In the genomic region with DNA sequence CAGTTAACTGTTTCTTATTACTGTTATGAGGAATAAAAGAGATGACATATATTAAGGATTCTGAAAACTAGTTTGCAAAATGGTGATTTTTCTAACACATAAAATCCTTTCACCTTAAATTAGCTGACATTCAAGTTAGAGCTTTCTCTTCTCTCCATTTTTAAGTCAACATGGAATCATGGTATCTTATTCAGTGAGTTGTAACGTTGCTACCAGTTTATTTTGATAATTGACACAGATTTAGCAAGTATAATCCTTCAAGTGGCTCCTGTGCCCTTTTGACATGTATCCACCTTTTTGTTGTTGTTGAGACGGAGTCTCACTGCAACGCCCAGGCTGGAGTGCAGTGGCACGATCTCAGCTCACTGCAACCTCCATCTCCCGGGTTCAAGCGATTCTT, we compare ENCODE assay signal across 28 cellular contexts. TPM values are rescaled to one million over a fixed set of nuclear protein-coding genes. Genes with fewer than 3 reads are reported as not detected.
DNase-seq lines count a peak whose midpoint lies in the region; ATAC-seq and TF ChIP-seq lines count a peak whose summit lies in the region.
"Had no signal": no experiment of that assay in that cellular context is flagged by ENCODE, and none has a peak within 500 bp of the region (broad histone marks: within the 10 kb centered on the region; RNA-seq: fewer than 3 reads in every experiment).

No MANE protein-coding gene starts in this region.

- in situ Hi-C loops in mammary epithelial cell (cut with MboI; ENCODE audit: low sequenced_read_pairs in 2 of 2): no loop called here

- H3K4me3 Mint-ChIP-seq in MCF 10A (ENCODE audit: unreplicated experiment): no peak overlapping the region
- H3K4me3 Mint-ChIP-seq: activated CD4-positive, alpha-beta memory T cell treated with anti-CD3 and anti-CD28 coated beads, Interleukin-2, amount 10 ng/mL, durations not matched to agents 7 days and 5 days; activated naive CD4-positive, alpha-beta T cell treated with anti-CD3 and anti-CD28 coated beads, Interleukin-2, amount 50 U/mL, for 24 hours; CD4-positive, CD25-positive, alpha-beta regulatory T cell; naive thymus-derived CD4-positive, alpha-beta T cell; stimulated activated effector memory CD8-positive, alpha-beta T cell treated with anti-CD3 and anti-CD28 coated beads, Interleukin-12 subunit alpha, Interleukin-12 subunit beta, amount 100 ng/mL, for 72 hours had no signal

- no peak overlapping the region for H3K4me2 ChIP-seq in mammary epithelial cell (ENCODE audit: insufficient read depth, low read depth, low read length)
- H3K4me2 ChIP-seq: A549, KMS-11 had no signal

- dilution Hi-C loops in mammary epithelial cell (cut with HindIII; ENCODE audit: low sequenced_read_pairs): no loop called here

- CTCF ChIA-PET in MCF 10A (lab: Yijun Ruan, JAX) (interaction anchor here (0.5 to 1.5 kb wide), 6 partner anchors 18 to 1726 kb away, joined by 3 to 6 read pairs (median 4); no protein-coding TSS in a partner anchor), mammary epithelial cell (lab: Charles Lee; ENCODE audit: low non-redundant PET) (no interaction called here)

- 99% methylated on average over 6 of the region's 6 CpGs for WGBS in mammary epithelial cell (ENCODE audit: low coverage, missing lambda C conversion rate)
- WGBS in esophagus squamous epithelium, 2 donors: 79 to 81% methylated on average over 6 of the region's 6 CpGs
- WGBS in stomach, 5 donors: 82 to 93% (median 92%) methylated on average over 6 of the region's 6 CpGs

- peaks cover 89% of the 10 kb centered on the region for H3K36me3 Mint-ChIP-seq in MCF 10A (ENCODE audit: insufficient read depth, unreplicated experiment)

- ATAC-seq in RWPE2 (ENCODE audit: low read depth): no peak
- no peak for ATAC-seq in GM18907 (IDR thresholded peaks at IDR 0.05; ENCODE audit: unreplicated experiment)
- ATAC-seq in GM21825 (IDR thresholded peaks at IDR 0.05; ENCODE audit: unreplicated experiment): no peak
- ATAC-seq in HG03565 (IDR thresholded peaks at IDR 0.05; ENCODE audit: unreplicated experiment): no peak
- ATAC-seq: A549; naive thymus-derived CD4-positive, alpha-beta T cell; stimulated activated effector memory CD8-positive, alpha-beta T cell treated with anti-CD3 and anti-CD28 coated beads, Interleukin-12 subunit alpha, Interleukin-12 subunit beta, amount 100 ng/mL, for 72 hours had no signal

- H3K27me3 Mint-ChIP-seq in MCF 10A (ENCODE audit: insufficient read depth, unreplicated experiment): no peaks in the 10 kb centered on the region
- H3K27me3 Mint-ChIP-seq: activated naive CD4-positive, alpha-beta T cell treated with anti-CD3 and anti-CD28 coated beads, Interleukin-2, amount 50 U/mL, for 24 hours; CD4-positive, CD25-positive, alpha-beta regulatory T cell; naive thymus-derived CD4-positive, alpha-beta T cell had no signal

- H3K9me3 Mint-ChIP-seq in MCF 10A (ENCODE audit: unreplicated experiment): no peaks in the 10 kb centered on the region
- H3K9me3 Mint-ChIP-seq: activated CD4-positive, alpha-beta memory T cell treated with anti-CD3 and anti-CD28 coated beads, Interleukin-2, amount 10 ng/mL, durations not matched to agents 7 days and 5 days; activated naive CD4-positive, alpha-beta T cell treated with anti-CD3 and anti-CD28 coated beads, Interleukin-2, amount 50 U/mL, for 24 hours; naive thymus-derived CD4-positive, alpha-beta T cell; stimulated activated effector memory CD8-positive, alpha-beta T cell treated with anti-CD3 and anti-CD28 coated beads, Interleukin-12 subunit alpha, Interleukin-12 subunit beta, amount 100 ng/mL, for 72 hours had no signal

- H3K27ac ChIP-seq in mammary epithelial cell (ENCODE audit: insufficient read depth, low read depth, low read length) (no peak overlapping the region), RWPE2 (ENCODE audit: poor library complexity, severe bottlenecking) (peak overlapping the region; percentile 14), esophagus squamous epithelium (peak overlapping the region; percentile 4 to 87 (median 29)), stomach (peak overlapping the region in 3 of 5 donors; percentile 11 to 52 (median 14))
- H3K27ac ChIP-seq: A549, brain microvascular endothelial cell, KMS-11, neutrophil, suprapubic skin had no signal

- H4K20me1 ChIP-seq in mammary epithelial cell (ENCODE audit: insufficient read depth, low read length): no peaks in the 10 kb centered on the region

- peaks cover 10% of the 10 kb centered on the region for H3K79me2 ChIP-seq in mammary epithelial cell (ENCODE audit: insufficient read depth, low read length)

- DNase-seq in MCF 10A (ENCODE audit: unreplicated experiment): no peak
- no peak for DNase-seq in mammary epithelial cell
- DNase-seq in RWPE2 (ENCODE audit: low spot score): no peak
- DNase-seq in esophagus squamous epithelium (lab: John Stamatoyannopoulos, UW): no peak
- DNase-seq in stomach: no peak
- DNase-seq: activated CD4-positive, alpha-beta memory T cell treated with anti-CD3 and anti-CD28 coated beads, Interleukin-2, amount 10 ng/mL, durations not matched to agents 7 days and 5 days; activated CD4-positive, CD25-positive, alpha-beta regulatory T cell treated with anti-CD3 and anti-CD28 coated beads, Interleukin-2, amount 50 U/mL, for 72 hours; amniotic stem cell; brain microvascular endothelial cell; Calu3; CD4-positive, CD25-positive, alpha-beta regulatory T cell; GF-D8; kidney; midbrain; naive thymus-derived CD4-positive, alpha-beta T cell; NCI-H524 treated with DMSO at 0.1 percent for 48 hours; SHP77 treated with DMSO at 0.1 percent for 48 hours; stimulated activated CD4-positive, alpha-beta T cell treated with anti-CD3 and anti-CD28 coated beads, Interleukin-15, amount 100 ng/mL, for 24 hours; T-helper 2 cell had no signal

- H3K4me3 ChIP-seq in mammary epithelial cell (replicated peaks in 1 of 3; ENCODE audit: insufficient read depth in 1 of 3, low read depth in 2 of 3, low read length in 3 of 3) (no peak overlapping the region), RWPE2 (ENCODE audit: severe bottlenecking) (no peak overlapping the region), esophagus squamous epithelium (no peak overlapping the region), stomach (no peak overlapping the region)
- H3K4me3 ChIP-seq: A549, suprapubic skin had no signal

- POLR2A ChIA-PET in MCF 10A (lab: Yijun Ruan, JAX): interaction anchor here (1.0 to 16.0 kb wide), 10 partner anchors 10 to 69 kb away, joined by 3 to 191 read pairs (median 10); a partner anchor contains a TSS

- peak overlapping the region; percentile 59 for H3K27ac Mint-ChIP-seq in MCF 10A (ENCODE audit: low read depth, unreplicated experiment)
- H3K27ac Mint-ChIP-seq: activated CD4-positive, alpha-beta memory T cell treated with anti-CD3 and anti-CD28 coated beads, Interleukin-2, amount 10 ng/mL, durations not matched to agents 7 days and 5 days; stimulated activated effector memory CD8-positive, alpha-beta T cell treated with anti-CD3 and anti-CD28 coated beads, Interleukin-12 subunit alpha, Interleukin-12 subunit beta, amount 100 ng/mL, for 72 hours had no signal

- H2AFZ ChIP-seq in mammary epithelial cell (ENCODE audit: low read depth, low read length): no peak overlapping the region

- peaks cover 9% of the 10 kb centered on the region for H3K36me3 ChIP-seq in mammary epithelial cell (ENCODE audit: insufficient read depth, low read length)
- H3K36me3 ChIP-seq in RWPE2 (ENCODE audit: low read depth): peaks cover 43% of the 10 kb centered on the region
- H3K36me3 ChIP-seq in esophagus squamous epithelium: peaks cover 0 to 47% (median 0%) of the 10 kb centered on the region in 3 donors
- H3K36me3 ChIP-seq in stomach: peaks cover 5 to 49% (median 36%) of the 10 kb centered on the region in 4 donors

- H3K4me1 ChIP-seq in mammary epithelial cell (ENCODE audit: insufficient read depth, low read length) (peaks cover 30% of the 10 kb centered on the region), RWPE2 (ENCODE audit: insufficient read depth, poor library complexity, severe bottlenecking) (peaks cover 20% of the 10 kb centered on the region), esophagus squamous epithelium (peaks cover 6 to 90% (median 32%) of the 10 kb centered on the region in 3 donors), stomach (peaks cover 9 to 50% (median 22%) of the 10 kb centered on the region in 4 donors)

- TF ChIP-seq POLR2A in esophagus squamous epithelium (IDR thresholded peaks at IDR 0.05) (no peak), stomach (IDR thresholded peaks at IDR 0.05) (no peak)

- intact Hi-C loops in MCF 10A (cut with micrococcal nuclease) (no loop called here), mammary epithelial cell (cut with micrococcal nuclease) (no loop called here), esophagus squamous epithelium (cut with DNase I) (no loop called here), stomach (cut with DNase I; ENCODE audit: low total_unique reads) (loop anchor here (10.0 kb wide), 1 partner anchor 52 kb away; no protein-coding TSS in a partner anchor)

- BruUV-seq in MCF 10A (replicated peaks; lab: Mats Ljungman, UMichigan) (no TSS peak), mammary epithelial cell (replicated peaks; lab: Mats Ljungman, UMichigan) (no TSS peak)

- no peaks in the 10 kb centered on the region for H3K27me3 ChIP-seq in mammary epithelial cell (ENCODE audit: insufficient read depth, low read length)
- no peaks in the 10 kb centered on the region for H3K27me3 ChIP-seq in RWPE2 (ENCODE audit: insufficient read depth, poor library complexity, severe bottlenecking)
- H3K27me3 ChIP-seq in esophagus squamous epithelium: no peaks in the 10 kb centered on the region
- H3K27me3 ChIP-seq in stomach: no peaks in the 10 kb centered on the region
- H3K27me3 ChIP-seq: brain microvascular endothelial cell, suprapubic skin had no signal

- TF ChIP-seq CTCF in MCF 10A (IDR thresholded peaks at IDR 0.05; ENCODE audit: unreplicated experiment) (no peak), mammary epithelial cell (conservative IDR thresholded peaks at IDR 0.05 in 1 of 2, IDR thresholded peaks at IDR 0.05 in 1 of 2; ENCODE audit: extremely low read depth in 1 of 2, insufficient read depth in 1 of 2, low read depth in 1 of 2, low read length in 2 of 2) (no peak), RWPE2 (IDR thresholded peaks at IDR 0.05; ENCODE audit: poor library complexity, severe bottlenecking) (no peak), esophagus squamous epithelium (IDR thresholded peaks at IDR 0.05) (no peak), stomach (IDR thresholded peaks at IDR 0.05) (no peak)

- H3K9me3 ChIP-seq in mammary epithelial cell (replicated peaks; ENCODE audit: insufficient read depth, low read length) (no peaks in the 10 kb centered on the region), RWPE2 (ENCODE audit: severe bottlenecking) (no peaks in the 10 kb centered on the region), esophagus squamous epithelium (no peaks in the 10 kb centered on the region), stomach (no peaks in the 10 kb centered on the region)
- H3K9me3 ChIP-seq: A549, neutrophil, suprapubic skin had no signal

- TF ChIP-seq EP300 in stomach (IDR thresholded peaks at IDR 0.05): no peak

- H3K9ac ChIP-seq in mammary epithelial cell (ENCODE audit: insufficient read depth, low read length): no peak overlapping the region
- H3K9ac ChIP-seq: KMS-11 had no signal

- H3K4me1 Mint-ChIP-seq in MCF 10A (ENCODE audit: insufficient read depth, unreplicated experiment): peaks cover 25% of the 10 kb centered on the region
- H3K4me1 Mint-ChIP-seq: activated CD4-positive, alpha-beta memory T cell treated with anti-CD3 and anti-CD28 coated beads, Interleukin-2, amount 10 ng/mL, durations not matched to agents 7 days and 5 days; stimulated activated effector memory CD8-positive, alpha-beta T cell treated with anti-CD3 and anti-CD28 coated beads, Interleukin-12 subunit alpha, Interleukin-12 subunit beta, amount 100 ng/mL, for 72 hours had no signal

RNA-seq across cellular contexts. Expression of a gene that starts 58.5 kb away (rescaled TPM):
- 666 and 744 TPM in 2 replicates for total RNA-seq in MCF 10A (2022)
- 100 to 1,000 TPM; 444 to 457 TPM for total RNA-seq in mammary epithelial cell
- 146 TPM for polyA plus RNA-seq in mammary epithelial cell
- polyA minus RNA-seq in mammary epithelial cell: 325 TPM
- total RNA-seq in esophagus squamous epithelium: 100 to 1,000 TPM; 223 to 388 (median 301) TPM
- total RNA-seq in stomach: 100 to 1,000 TPM; 171 to 408 (median 217) TPM
- 10 to 100 TPM; 60.5 to 95.5 (median 74.8) TPM for polyA plus RNA-seq in stomach
